ENCODE assay signal across 8 cellular contexts in the genomic region with DNA sequence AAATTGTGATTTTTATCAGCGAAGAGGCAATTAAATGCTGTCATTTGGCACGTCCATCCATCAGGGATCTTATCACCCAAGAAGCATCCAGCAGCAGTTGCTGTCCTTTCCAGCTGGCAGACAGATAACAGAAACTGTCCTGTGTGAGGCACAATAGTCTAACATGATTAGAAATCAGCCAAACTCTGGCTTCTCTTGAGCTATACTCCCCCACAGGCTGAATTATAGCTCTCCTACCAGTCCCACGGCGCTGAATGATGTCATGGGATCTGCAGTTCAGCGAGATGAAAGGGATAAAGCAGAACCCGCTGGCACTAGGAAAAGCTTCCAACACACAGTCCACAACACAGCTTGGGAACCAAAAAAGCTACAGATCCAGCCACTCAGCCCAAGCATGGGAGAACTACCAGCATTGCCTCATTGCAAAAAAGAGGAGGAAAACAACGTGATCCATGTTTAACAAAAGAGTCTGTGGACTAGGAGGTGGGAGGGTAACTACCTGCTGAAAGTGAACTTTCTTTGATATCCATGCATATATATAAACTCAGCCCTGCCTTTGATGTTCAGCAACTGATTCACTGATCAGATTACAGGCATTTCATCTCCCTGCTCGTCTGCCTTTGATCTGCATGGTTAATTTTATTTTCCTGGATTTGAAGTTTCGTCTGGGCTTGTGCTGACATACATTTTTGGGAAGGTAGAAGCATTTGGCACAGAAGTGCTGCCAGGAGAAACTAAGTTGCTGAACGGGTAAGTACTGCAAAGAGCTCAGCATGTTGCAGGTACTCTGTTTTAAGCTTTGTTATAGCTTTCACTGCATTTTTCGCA. TPM values are rescaled to one million over a fixed set of nuclear protein-coding genes. Genes with fewer than 3 reads are reported as not detected.
DNase-seq lines count a peak whose midpoint lies in the region; ATAC-seq, FAIRE-seq and TF ChIP-seq lines count a peak whose summit lies in the region.

A gene with protein sequence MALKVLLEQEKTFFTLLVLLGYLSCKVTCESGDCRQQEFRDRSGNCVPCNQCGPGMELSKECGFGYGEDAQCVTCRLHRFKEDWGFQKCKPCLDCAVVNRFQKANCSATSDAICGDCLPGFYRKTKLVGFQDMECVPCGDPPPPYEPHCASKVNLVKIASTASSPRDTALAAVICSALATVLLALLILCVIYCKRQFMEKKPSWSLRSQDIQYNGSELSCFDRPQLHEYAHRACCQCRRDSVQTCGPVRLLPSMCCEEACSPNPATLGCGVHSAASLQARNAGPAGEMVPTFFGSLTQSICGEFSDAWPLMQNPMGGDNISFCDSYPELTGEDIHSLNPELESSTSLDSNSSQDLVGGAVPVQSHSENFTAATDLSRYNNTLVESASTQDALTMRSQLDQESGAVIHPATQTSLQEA (plus strand): TSS at position 314 of the 828 bp plus-strand sequence. CDS start 19,772 bp downstream, outside the sequence.

- DNase-seq in GM12891 (ENCODE audit: insufficient read length, low spot score): no peak
- DNase-seq in cardiac muscle cell (ENCODE audit: low read depth in 1 of 2, low spot score in 1 of 2): peak; percentile 80 to 84
- DNase-seq in sciatic nerve (ENCODE audit: low spot score): peak; percentile 72
- no peak for DNase-seq in activated gamma-delta T cell (lab: John Stamatoyannopoulos, UW)
- DNase-seq in HK-2 (ENCODE audit: unreplicated experiment): no peak

- ATAC-seq in SK-N-SH treated with all-trans-retinoic acid at 6 μM for 48 hours: peak; percentile 92
- peak; percentile 93 for ATAC-seq in sciatic nerve
- no peak for ATAC-seq in GM18502 (IDR thresholded peaks at IDR 0.05; ENCODE audit: poor library complexity, unreplicated experiment)
- ATAC-seq in GM21360 (IDR thresholded peaks at IDR 0.05; ENCODE audit: unreplicated experiment): no peak

- peaks cover 25% of the 10 kb centered on the region for H3K4me1 ChIP-seq in cardiac muscle cell (ENCODE audit: low read depth)

- no peak for TF ChIP-seq CTCF in cardiac muscle cell (IDR thresholded peaks at IDR 0.05; ENCODE audit: low read depth, low read length)

- no peaks in the 10 kb centered on the region for H3K36me3 ChIP-seq in cardiac muscle cell

- intact Hi-C loops in sciatic nerve (cut with DNase I): no loop called here

- peak; percentile 93 for FAIRE-seq in GM12891 (lab: Jason Lieb, UNC)

- TF ChIP-seq POLR2A in GM12891 (IDR thresholded peaks at IDR 0.05; ENCODE audit: low read depth, low read length): peak; percentile 16; the same call in 1 of the 2 replicates

- no peaks in the 10 kb centered on the region for H3K9me3 ChIP-seq in cardiac muscle cell (ENCODE audit: low read depth)

- H3K4me3 ChIP-seq in cardiac muscle cell: peak within 1 kb of the TSS; percentile 82

- peak within 1 kb of the TSS; percentile 91 for H3K27ac ChIP-seq in cardiac muscle cell

- H3K27me3 ChIP-seq in cardiac muscle cell: no peaks in the 10 kb centered on the region

TF ChIP-seq in GM12891, 5 proteins besides CTCF, POLR2A, EP300 and RAD21:
- TF ChIP-seq SPI1 (IDR thresholded peaks at IDR 0.05; ENCODE audit: low read depth, low read length) (no peak), POLR2AphosphoS5 (IDR thresholded peaks at IDR 0.05; ENCODE audit: low read depth, low read length) (no peak), PAX5 (IDR thresholded peaks at IDR 0.05; ENCODE audit: insufficient read depth, low read length, severe bottlenecking) (no peak), TAF1 (IDR thresholded peaks at IDR 0.05; ENCODE audit: low read depth, low read length) (no peak), POU2F2 (IDR thresholded peaks at IDR 0.05; ENCODE audit: low read depth, low read length) (no peak)

TF ChIP-seq in SK-N-SH treated with all-trans-retinoic acid at 6 μM for 48 hours, 23 proteins besides CTCF, POLR2A, EP300 and RAD21 (continues in another document):
- TF ChIP-seq ZNF70 (CRISPR knock-in tag; IDR thresholded peaks at IDR 0.05) (peak; percentile 26; the same call in 1 of the 2 replicates), PPARA (CRISPR knock-in tag; IDR thresholded peaks at IDR 0.05; ENCODE audit: borderline replicate concordance) (no peak), ZFP30 (CRISPR knock-in tag; IDR thresholded peaks at IDR 0.05) (0 out of 2 replicates have a peak, but pooled peaks have one; percentile 19), GLIS3 (CRISPR knock-in tag; IDR thresholded peaks at IDR 0.05) (peak; percentile 68), CSDC2 (CRISPR knock-in tag; IDR thresholded peaks at IDR 0.05) (no peak), ZFP3 (CRISPR knock-in tag; IDR thresholded peaks at IDR 0.05) (0 out of 2 replicates have a peak, but pooled peaks have one; percentile 52), ZNF565 (CRISPR knock-in tag; conservative IDR thresholded peaks at IDR 0.05; ENCODE audit: low read depth) (0 out of 2 replicates have a peak, but pooled peaks have one; percentile 51), ISL1 (CRISPR knock-in tag; IDR thresholded peaks at IDR 0.05) (peak; percentile 86), ARNTL (CRISPR knock-in tag; IDR thresholded peaks at IDR 0.05; ENCODE audit: borderline replicate concordance, low read depth) (no peak), BACH2 (CRISPR knock-in tag; IDR thresholded peaks at IDR 0.05; ENCODE audit: borderline replicate concordance) (no peak), ZC3H10 (CRISPR knock-in tag; IDR thresholded peaks at IDR 0.05) (no peak), TCF4 (CRISPR knock-in tag; IDR thresholded peaks at IDR 0.05; ENCODE audit: borderline replicate concordance) (peak; percentile 96)
- TF ChIP-seq, protein P1, sequence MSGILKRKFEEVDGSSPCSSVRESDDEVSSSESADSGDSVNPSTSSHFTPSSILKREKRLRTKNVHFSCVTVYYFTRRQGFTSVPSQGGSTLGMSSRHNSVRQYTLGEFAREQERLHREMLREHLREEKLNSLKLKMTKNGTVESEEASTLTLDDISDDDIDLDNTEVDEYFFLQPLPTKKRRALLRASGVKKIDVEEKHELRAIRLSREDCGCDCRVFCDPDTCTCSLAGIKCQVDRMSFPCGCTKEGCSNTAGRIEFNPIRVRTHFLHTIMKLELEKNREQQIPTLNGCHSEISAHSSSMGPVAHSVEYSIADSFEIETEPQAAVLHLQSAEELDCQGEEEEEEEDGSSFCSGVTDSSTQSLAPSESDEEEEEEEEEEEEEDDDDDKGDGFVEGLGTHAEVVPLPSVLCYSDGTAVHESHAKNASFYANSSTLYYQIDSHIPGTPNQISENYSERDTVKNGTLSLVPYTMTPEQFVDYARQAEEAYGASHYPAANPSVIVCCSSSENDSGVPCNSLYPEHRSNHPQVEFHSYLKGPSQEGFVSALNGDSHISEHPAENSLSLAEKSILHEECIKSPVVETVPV (CRISPR knock-in tag; IDR thresholded peaks at IDR 0.05): peak; percentile 70; the same call in 1 of the 2 replicates
- TF ChIP-seq, protein P2, sequence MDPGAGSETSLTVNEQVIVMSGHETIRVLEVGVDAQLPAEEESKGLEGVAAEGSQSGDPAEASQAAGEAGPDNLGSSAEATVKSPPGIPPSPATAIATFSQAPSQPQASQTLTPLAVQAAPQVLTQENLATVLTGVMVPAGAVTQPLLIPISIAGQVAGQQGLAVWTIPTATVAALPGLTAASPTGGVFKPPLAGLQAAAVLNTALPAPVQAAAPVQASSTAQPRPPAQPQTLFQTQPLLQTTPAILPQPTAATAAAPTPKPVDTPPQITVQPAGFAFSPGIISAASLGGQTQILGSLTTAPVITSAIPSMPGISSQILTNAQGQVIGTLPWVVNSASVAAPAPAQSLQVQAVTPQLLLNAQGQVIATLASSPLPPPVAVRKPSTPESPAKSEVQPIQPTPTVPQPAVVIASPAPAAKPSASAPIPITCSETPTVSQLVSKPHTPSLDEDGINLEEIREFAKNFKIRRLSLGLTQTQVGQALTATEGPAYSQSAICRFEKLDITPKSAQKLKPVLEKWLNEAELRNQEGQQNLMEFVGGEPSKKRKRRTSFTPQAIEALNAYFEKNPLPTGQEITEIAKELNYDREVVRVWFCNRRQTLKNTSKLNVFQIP (CRISPR knock-in tag; IDR thresholded peaks at IDR 0.05; ENCODE audit: borderline replicate concordance, low read depth): no peak
- TF ChIP-seq, protein P3, sequence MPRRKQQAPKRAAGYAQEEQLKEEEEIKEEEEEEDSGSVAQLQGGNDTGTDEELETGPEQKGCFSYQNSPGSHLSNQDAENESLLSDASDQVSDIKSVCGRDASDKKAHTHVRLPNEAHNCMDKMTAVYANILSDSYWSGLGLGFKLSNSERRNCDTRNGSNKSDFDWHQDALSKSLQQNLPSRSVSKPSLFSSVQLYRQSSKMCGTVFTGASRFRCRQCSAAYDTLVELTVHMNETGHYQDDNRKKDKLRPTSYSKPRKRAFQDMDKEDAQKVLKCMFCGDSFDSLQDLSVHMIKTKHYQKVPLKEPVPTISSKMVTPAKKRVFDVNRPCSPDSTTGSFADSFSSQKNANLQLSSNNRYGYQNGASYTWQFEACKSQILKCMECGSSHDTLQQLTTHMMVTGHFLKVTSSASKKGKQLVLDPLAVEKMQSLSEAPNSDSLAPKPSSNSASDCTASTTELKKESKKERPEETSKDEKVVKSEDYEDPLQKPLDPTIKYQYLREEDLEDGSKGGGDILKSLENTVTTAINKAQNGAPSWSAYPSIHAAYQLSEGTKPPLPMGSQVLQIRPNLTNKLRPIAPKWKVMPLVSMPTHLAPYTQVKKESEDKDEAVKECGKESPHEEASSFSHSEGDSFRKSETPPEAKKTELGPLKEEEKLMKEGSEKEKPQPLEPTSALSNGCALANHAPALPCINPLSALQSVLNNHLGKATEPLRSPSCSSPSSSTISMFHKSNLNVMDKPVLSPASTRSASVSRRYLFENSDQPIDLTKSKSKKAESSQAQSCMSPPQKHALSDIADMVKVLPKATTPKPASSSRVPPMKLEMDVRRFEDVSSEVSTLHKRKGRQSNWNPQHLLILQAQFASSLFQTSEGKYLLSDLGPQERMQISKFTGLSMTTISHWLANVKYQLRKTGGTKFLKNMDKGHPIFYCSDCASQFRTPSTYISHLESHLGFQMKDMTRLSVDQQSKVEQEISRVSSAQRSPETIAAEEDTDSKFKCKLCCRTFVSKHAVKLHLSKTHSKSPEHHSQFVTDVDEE (CRISPR knock-in tag; IDR thresholded peaks at IDR 0.05): peak; percentile 98
- TF ChIP-seq, protein P4, sequence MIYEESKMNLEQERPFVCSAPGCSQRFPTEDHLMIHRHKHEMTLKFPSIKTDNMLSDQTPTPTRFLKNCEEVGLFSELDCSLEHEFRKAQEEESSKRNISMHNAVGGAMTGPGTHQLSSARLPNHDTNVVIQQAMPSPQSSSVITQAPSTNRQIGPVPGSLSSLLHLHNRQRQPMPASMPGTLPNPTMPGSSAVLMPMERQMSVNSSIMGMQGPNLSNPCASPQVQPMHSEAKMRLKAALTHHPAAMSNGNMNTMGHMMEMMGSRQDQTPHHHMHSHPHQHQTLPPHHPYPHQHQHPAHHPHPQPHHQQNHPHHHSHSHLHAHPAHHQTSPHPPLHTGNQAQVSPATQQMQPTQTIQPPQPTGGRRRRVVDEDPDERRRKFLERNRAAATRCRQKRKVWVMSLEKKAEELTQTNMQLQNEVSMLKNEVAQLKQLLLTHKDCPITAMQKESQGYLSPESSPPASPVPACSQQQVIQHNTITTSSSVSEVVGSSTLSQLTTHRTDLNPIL (CRISPR knock-in tag; IDR thresholded peaks at IDR 0.05; ENCODE audit: low read depth): peak; percentile 97

RNA-seq across cellular contexts. Expression of the gene that starts here (rescaled TPM):
- polyA plus RNA-seq in GM12891 (2012; ENCODE audit: low read depth, missing spikeins): 19.6 TPM
- total RNA-seq in cardiac muscle cell: 139 and 141 TPM in 2 replicates
- polyA plus RNA-seq in cardiac muscle cell: 91.3 and 124 TPM in 2 replicates
- total RNA-seq in sciatic nerve: 25.9 TPM

Comparison
In these comparisons a context has a peak if more than half of its experiments do, and no peak if none do; other contexts are left out.
1. DNase-seq: peak in cardiac muscle cell (2 of 2) and sciatic nerve (single experiment); none in GM12891 (single experiment), activated gamma-delta T cell (single experiment) and HK-2 (single experiment).
2. ATAC-seq: peak in SK-N-SH treated with all-trans-retinoic acid at 6 μM for 48 hours (single experiment) and sciatic nerve (single experiment); none in GM18502 (single experiment) and GM21360 (single experiment).